ENCODE assay signal across 1 cellular context in genomic region chr6:154732824-154733609, GRCh38.
TF ChIP-seq lines count a peak whose summit lies in the region.

SCAF8 (plus strand) TSS chr6:154733416; CDS start chr6:154733901, 485 bp downstream.

TF ChIP-seq in SK-N-SH treated with all-trans-retinoic acid at 6 μM for 48 hours, 23 proteins besides CTCF, POLR2A, EP300 and RAD21 (continued from another document):
- TF ChIP-seq, protein P1, sequence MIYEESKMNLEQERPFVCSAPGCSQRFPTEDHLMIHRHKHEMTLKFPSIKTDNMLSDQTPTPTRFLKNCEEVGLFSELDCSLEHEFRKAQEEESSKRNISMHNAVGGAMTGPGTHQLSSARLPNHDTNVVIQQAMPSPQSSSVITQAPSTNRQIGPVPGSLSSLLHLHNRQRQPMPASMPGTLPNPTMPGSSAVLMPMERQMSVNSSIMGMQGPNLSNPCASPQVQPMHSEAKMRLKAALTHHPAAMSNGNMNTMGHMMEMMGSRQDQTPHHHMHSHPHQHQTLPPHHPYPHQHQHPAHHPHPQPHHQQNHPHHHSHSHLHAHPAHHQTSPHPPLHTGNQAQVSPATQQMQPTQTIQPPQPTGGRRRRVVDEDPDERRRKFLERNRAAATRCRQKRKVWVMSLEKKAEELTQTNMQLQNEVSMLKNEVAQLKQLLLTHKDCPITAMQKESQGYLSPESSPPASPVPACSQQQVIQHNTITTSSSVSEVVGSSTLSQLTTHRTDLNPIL (CRISPR knock-in tag; IDR thresholded peaks at IDR 0.05; ENCODE audit: low read depth) = no peak
- no peak for TF ChIP-seq PPARA (CRISPR knock-in tag; IDR thresholded peaks at IDR 0.05; ENCODE audit: borderline replicate concordance)
- no peak for TF ChIP-seq ZC3H10 (CRISPR knock-in tag; IDR thresholded peaks at IDR 0.05)
- no peak for TF ChIP-seq OSR1 (CRISPR knock-in tag; IDR thresholded peaks at IDR 0.05)
- no peak for TF ChIP-seq ZNF70 (CRISPR knock-in tag; IDR thresholded peaks at IDR 0.05)
- 0 out of 2 replicates have a peak, but pooled peaks have one; percentile 2 for TF ChIP-seq GLIS3 (CRISPR knock-in tag; IDR thresholded peaks at IDR 0.05)
- TF ChIP-seq PATZ1 (CRISPR knock-in tag; IDR thresholded peaks at IDR 0.05; ENCODE audit: borderline replicate concordance) = no peak
TF ChIP-seq in SK-N-SH treated with all-trans-retinoic acid at 6 μM for 48 hours: peak in this region for 2.
